In genomic region chr19:10654610-10655456, GRCh38 we compare ENCODE assay signal across 8 cellular contexts. TPM values are rescaled to one million over a fixed set of nuclear protein-coding genes. Genes with fewer than 3 reads are reported as not detected.
DNase-seq lines count a peak whose midpoint lies in the region; ATAC-seq, FAIRE-seq and TF ChIP-seq lines count a peak whose summit lies in the region.

No MANE protein-coding gene starts in this region.

- peak overlapping the region; percentile 87 to 90 for H3K4me3 Mint-ChIP-seq in CD14-positive monocyte
- peak overlapping the region; percentile 94 to 96 (median 95) for H3K4me3 Mint-ChIP-seq in T-cell

- TF ChIP-seq CTCF in CD14-positive monocyte (IDR thresholded peaks at IDR 0.05) (no peak), K562 (IDR thresholded peaks at IDR 0.05 in 2 of 3, conservative IDR thresholded peaks at IDR 0.05 in 1 of 3; ENCODE audit: insufficient read depth in 2 of 3, low read depth in 1 of 3, low read length in 3 of 3) (no peak), smooth muscle cell (IDR thresholded peaks at IDR 0.05; ENCODE audit: borderline replicate concordance, insufficient read depth, poor library complexity, severe bottlenecking) (no peak)

- H3K27me3 Mint-ChIP-seq in CD14-positive monocyte (ENCODE audit: low read depth in 3 of 3) (peaks cover 0 to 7% (median 1%) of the 10 kb centered on the region in 3 donors), T-cell (no peaks in the 10 kb centered on the region)

- in situ Hi-C loops in K562 (cut with MboI), result no loop called here

- peak overlapping the region; percentile 88 to 98 (median 98) for H3K27ac Mint-ChIP-seq in CD14-positive monocyte
- H3K27ac Mint-ChIP-seq in T-cell, result peak overlapping the region; percentile 55 to 97

- no peak for FAIRE-seq in K562 (lab: Jason Lieb, UNC)

- peaks cover 10% of the 10 kb centered on the region for H3F3A ChIP-seq in smooth muscle cell (ENCODE audit: low read depth)

- H3K4me1 Mint-ChIP-seq in CD14-positive monocyte, result peaks cover 40% of the 10 kb centered on the region
- H3K4me1 Mint-ChIP-seq in T-cell, result peaks cover 44 to 55% (median 54%) of the 10 kb centered on the region in 3 donors

- H2AFZ ChIP-seq in K562 (ENCODE audit: low read depth, low read length) (no peak overlapping the region), smooth muscle cell (ENCODE audit: low read depth) (no peak overlapping the region)

- POLR2A ChIA-PET in T-cell (lab: Charles Lee) (no interaction called here), K562 (lab: Yijun Ruan, JAX) (interaction anchor here (1.1 to 1.2 kb wide), 4 partner anchors 10 to 73 kb away, joined by 3 to 5 read pairs (median 4); partner anchors contain the start of gene DNM2)

- H3K36me3 ChIP-seq in K562 (ENCODE audit: control insufficient read depth, insufficient read depth, low read length) (peaks cover 49% of the 10 kb centered on the region), iPS-18a (ENCODE audit: control insufficient read depth, low read depth, low read length) (peaks cover 31% of the 10 kb centered on the region), smooth muscle cell (ENCODE audit: low read depth) (no peaks in the 10 kb centered on the region)

- intact Hi-C loops in CD14-positive monocyte (cut with micrococcal nuclease), result loop anchor here in 1 of 2 donors (5.0 kb wide), 1 partner anchor 88 kb away; the partner anchor contains the start of genes CDKN2D and KRI1
- intact Hi-C loops in K562 (cut with micrococcal nuclease), result loop anchor here (2.0 to 5.0 kb wide), 2 partner anchors 40 to 88 kb away; partner anchors contain the start of genes CDKN2D and KRI1

- H3K9me3 Mint-ChIP-seq in CD14-positive monocyte (peaks cover 0 to 2% (median 0%) of the 10 kb centered on the region in 7 donors), T-cell (no peaks in the 10 kb centered on the region)

- ATAC-seq in GM19438 (IDR thresholded peaks at IDR 0.05; ENCODE audit: low read depth, unreplicated experiment) (peak; percentile 8), T-cell (replicated peaks in 1 of 4) (peak; percentile 27 to 43 (median 36)), K562 (peak; percentile 59)

- WGBS in K562 (ENCODE audit: insufficient coverage, low coverage, missing lambda C conversion rate), result 0% methylated on average over 32 of the region's 73 CpGs
- under 1% methylated on average over 70 of the region's 73 CpGs for WGBS in smooth muscle cell (ENCODE audit: low lambda C conversion rate)

- peak overlapping the region; percentile 99 for H3K27ac ChIP-seq in K562 (ENCODE audit: extremely low read depth, low read depth, low read length)
- peak overlapping the region; percentile 94 for H3K27ac ChIP-seq in iPS-18a (ENCODE audit: low read length)
- H3K27ac ChIP-seq in smooth muscle cell (ENCODE audit: low read depth), result peak overlapping the region; percentile 99

- no peaks in the 10 kb centered on the region for H3K27me3 ChIP-seq in K562 (ENCODE audit: control insufficient read depth in 2 of 2, insufficient read depth in 2 of 2, low read length in 2 of 2)
- H3K27me3 ChIP-seq in iPS-18a (ENCODE audit: control insufficient read depth, insufficient read depth, low read length), result no peaks in the 10 kb centered on the region
- no peaks in the 10 kb centered on the region for H3K27me3 ChIP-seq in smooth muscle cell (ENCODE audit: low read depth)

- peaks cover 44% of the 10 kb centered on the region for H4K20me1 ChIP-seq in K562 (replicated peaks; ENCODE audit: control insufficient read depth, insufficient read depth, low read length)
- H4K20me1 ChIP-seq in smooth muscle cell (ENCODE audit: low read depth), result peaks cover 52% of the 10 kb centered on the region

- H3K4me1 ChIP-seq in K562 (replicated peaks in 1 of 2; ENCODE audit: control insufficient read depth in 2 of 2, insufficient read depth in 2 of 2, low read length in 2 of 2) (peaks cover 37 to 39% of the 10 kb centered on the region in 2 experiments; a peak in 4 of 5 replicates), iPS-18a (ENCODE audit: control insufficient read depth, low read depth, low read length) (no peaks in the 10 kb centered on the region), smooth muscle cell (ENCODE audit: low read depth) (peaks cover 24% of the 10 kb centered on the region)

- H3K9ac ChIP-seq in K562 (ENCODE audit: insufficient read depth in 1 of 2, low read depth in 2 of 2, low read length in 2 of 2) (peak overlapping the region; percentile 99), iPS-18a (ENCODE audit: low read length) (peak overlapping the region; percentile 100), smooth muscle cell (ENCODE audit: low read depth) (peak overlapping the region; percentile 99)

- peaks cover 3% of the 10 kb centered on the region for H3K9me1 ChIP-seq in K562 (ENCODE audit: control insufficient read depth, insufficient read depth, low read length)

- H3K4me2 ChIP-seq in K562 (ENCODE audit: insufficient read depth, low read length) (peak overlapping the region; percentile 94), smooth muscle cell (peak overlapping the region; percentile 82)

- peaks cover 7 to 13% of the 10 kb centered on the region in 2 donors for H3K36me3 Mint-ChIP-seq in CD14-positive monocyte
- H3K36me3 Mint-ChIP-seq in T-cell, result peaks cover 8% of the 10 kb centered on the region

- CTCF ChIA-PET in T-cell (lab: Charles Lee) (interaction anchor here in 1 of 2 donors (0.6 kb wide), 1 partner anchor 87 kb away, joined by 3 read pairs; no protein-coding TSS in a partner anchor), K562 (lab: Yijun Ruan, JAX; ENCODE audit: low intra/inter-chr PET ratio) (no interaction called here)

- H3K79me2 ChIP-seq in K562 (ENCODE audit: control insufficient read depth, insufficient read depth, low read length) (peaks cover 75% of the 10 kb centered on the region), smooth muscle cell (ENCODE audit: low read depth) (peaks cover 56% of the 10 kb centered on the region)

- TF ChIP-seq POLR2A in K562 (conservative IDR thresholded peaks at IDR 0.05), result peak; percentile 15; the same call in 1 of the 2 replicates

- H3K9me3 ChIP-seq in K562 (replicated peaks; ENCODE audit: control insufficient read depth, insufficient read depth, low read depth, low read length) (no peaks in the 10 kb centered on the region), iPS-18a (ENCODE audit: control insufficient read depth, low read depth, low read length) (no peaks in the 10 kb centered on the region), smooth muscle cell (replicated peaks; ENCODE audit: low read depth) (no peaks in the 10 kb centered on the region)

- BruUV-seq in K562 (replicated peaks; lab: Mats Ljungman, UMichigan), result no TSS peak

- no peak for TF ChIP-seq RAD21 in K562 (CRISPR knock-in tag; conservative IDR thresholded peaks at IDR 0.05 in 1 of 2, IDR thresholded peaks at IDR 0.05 in 1 of 2)

- no peak for TF ChIP-seq EP300 in K562 (IDR thresholded peaks at IDR 0.05; ENCODE audit: low read length)

- peak overlapping the region; percentile 99 for H3K4me3 ChIP-seq in Jurkat, Clone E6-1 (ENCODE audit: low read length)
- peak overlapping the region; percentile 90 for H3K4me3 ChIP-seq in K562
- H3K4me3 ChIP-seq in iPS-18a (ENCODE audit: low read length), result peak overlapping the region; percentile 96
- H3K4me3 ChIP-seq in smooth muscle cell, result peak overlapping the region; percentile 99

- DNase-seq in CD14-positive monocyte (ENCODE audit: low spot score), result no peak
- DNase-seq in Jurkat, Clone E6-1 (ENCODE audit: low read depth, low spot score), result peak; percentile 29
- peak in 25 of 34 experiments; percentile 7 to 69 (median 50) for DNase-seq in T-cell
- peak; percentile 77 to 96 (median 96) for DNase-seq in K562 (ENCODE audit: extremely low read depth in 1 of 4, low spot score in 3 of 4)
- peak; percentile 73 for DNase-seq in smooth muscle cell (lab: John Stamatoyannopoulos, UW; ENCODE audit: unreplicated experiment)
- DNase-seq in DMS114 treated with DMSO at 0.1 percent for 48 hours (lab: John Stamatoyannopoulos, UW; ENCODE audit: unreplicated experiment), result no peak

RNA-seq across cellular contexts. Expression of gene ILF3, which starts 0.7 kb away (rescaled TPM):
- polyA plus RNA-seq in CD14-positive monocyte, result 10 to 100 TPM; 34.4 to 48.1 TPM
- polyA plus RNA-seq in Jurkat, Clone E6-1 (2012; ENCODE audit: insufficient read depth, insufficient read length), result 398 TPM
- total RNA-seq in T-cell, result 100 to 1,000 TPM; 331 to 490 (median 370) TPM
- total RNA-seq in K562 (2011; cell fraction: chromatin; rRNA removed; ENCODE audit: low replicate concordance), result 430 and 677 TPM in 2 replicates
- total RNA-seq in K562 (2011; cell fraction: nucleolus; rRNA removed), result 329 and 377 TPM in 2 replicates
- 305 and 307 TPM in 2 replicates for total RNA-seq in K562 (2011; cell fraction: nucleoplasm; rRNA removed)
- total RNA-seq in K562 (2014; rRNA removed), result 141 and 169 TPM in 2 replicates
- 122 and 125 TPM in 2 replicates for total RNA-seq in K562 (2014; rRNA removed; fragmentation: Illumina TruSeq; extraction: Trizol)
- 179 and 183 TPM in 2 replicates for total RNA-seq in K562 (2015; rRNA removed; fragmentation: Illumina TruSeq; extraction: Trizol)
- total RNA-seq in K562 (2021), result 408 and 453 TPM in 2 replicates
- polyA plus RNA-seq in K562 (2011; rRNA removed), result 175 and 376 TPM in 2 replicates
- polyA plus RNA-seq in K562 (2011; cell fraction: cytosol; rRNA removed), result 127 and 144 TPM in 2 replicates
- polyA plus RNA-seq in K562 (2011; cell fraction: nucleus; rRNA removed), result 442 and 520 TPM in 2 replicates
- 205 and 346 TPM in 2 replicates for polyA plus RNA-seq in K562 (2012)
- polyA plus RNA-seq in K562 (2014; fragmentation: Illumina TruSeq; extraction: Trizol), result 342 and 395 TPM in 2 replicates
- polyA plus RNA-seq in K562 (2014; fragmentation: Nextera tagmentation; extraction: Ambion mirVana), result 10 to 100 TPM; 26.0 to 27.5 TPM
- polyA plus RNA-seq in K562 (2014; rRNA removed), result 231 and 240 TPM in 2 replicates
- 144 and 225 TPM in 2 replicates for polyA minus RNA-seq in K562 (2011; rRNA and poly(A)+ RNA removed)
- polyA minus RNA-seq in K562 (2011; cell fraction: cytosol; rRNA and poly(A)+ RNA removed), result 105 and 160 TPM in 2 replicates
- 106 and 132 TPM in 2 replicates for polyA minus RNA-seq in K562 (2011; cell fraction: nucleus; rRNA and poly(A)+ RNA removed)
- 78.0 and 125 TPM in 2 replicates for total RNA-seq in smooth muscle cell
- polyA plus RNA-seq in smooth muscle cell, result 108 and 118 TPM in 2 replicates

RNA-seq across cellular contexts. Expression of gene SLC44A2, which starts 29.5 kb away (rescaled TPM):
- polyA plus RNA-seq in CD14-positive monocyte (10 to 100 TPM; 43.5 to 95.9 TPM), K562 (2011; rRNA removed) (15.1 and 23.3 TPM in 2 replicates), K562 (2014; fragmentation: Illumina TruSeq; extraction: Trizol) (26.3 and 33.0 TPM in 2 replicates), K562 (2014; fragmentation: Nextera tagmentation; extraction: Ambion mirVana) (1 to 10 TPM; 1.1 to 2.3 TPM), K562 (2014; rRNA removed) (12.4 and 16.7 TPM in 2 replicates), smooth muscle cell (123 and 156 TPM in 2 replicates)
- 45.1 TPM for polyA plus RNA-seq in Jurkat, Clone E6-1 (2012; ENCODE audit: insufficient read depth, insufficient read length)
- total RNA-seq in T-cell (100 to 1,000 TPM; 204 to 228 (median 218) TPM), K562 (2014; rRNA removed) (6.8 and 14.4 TPM in 2 replicates), K562 (2014; rRNA removed; fragmentation: Illumina TruSeq; extraction: Trizol) (6.2 and 6.5 TPM in 2 replicates), K562 (2015; rRNA removed; fragmentation: Illumina TruSeq; extraction: Trizol) (8.0 and 8.1 TPM in 2 replicates), K562 (2021) (30.2 and 34.2 TPM in 2 replicates), smooth muscle cell (59.7 and 79.5 TPM in 2 replicates)
- total RNA-seq in K562 (2011; cell fraction: chromatin; rRNA removed; ENCODE audit: low replicate concordance), result 37.8 and 63.7 TPM in 2 replicates
- total RNA-seq in K562 (2011; cell fraction: nucleolus; rRNA removed), result 41.6 and 41.7 TPM in 2 replicates
- total RNA-seq in K562 (2011; cell fraction: nucleoplasm; rRNA removed), result 44.4 and 57.3 TPM in 2 replicates
- polyA plus RNA-seq in K562 (2011; cell fraction: cytosol; rRNA removed), result 22.5 and 26.7 TPM in 2 replicates
- 44.7 and 54.4 TPM in 2 replicates for polyA plus RNA-seq in K562 (2011; cell fraction: nucleus; rRNA removed)
- 29.6 and 49.8 TPM in 2 replicates for polyA plus RNA-seq in K562 (2012)
- 18.5 and 22.8 TPM in 2 replicates for polyA minus RNA-seq in K562 (2011; rRNA and poly(A)+ RNA removed)
- 18.0 and 33.3 TPM in 2 replicates for polyA minus RNA-seq in K562 (2011; cell fraction: cytosol; rRNA and poly(A)+ RNA removed)
- polyA minus RNA-seq in K562 (2011; cell fraction: nucleus; rRNA and poly(A)+ RNA removed), result 7.8 and 11.1 TPM in 2 replicates

RNA-seq across cellular contexts. Expression of gene QTRT1, which starts 46.4 kb away (rescaled TPM):
- polyA plus RNA-seq in CD14-positive monocyte, result 10 to 100 TPM in 1 of 2 donors, 1 to 10 TPM in 1; 9.9 to 12.3 TPM
- polyA plus RNA-seq in Jurkat, Clone E6-1 (2012; ENCODE audit: insufficient read depth, insufficient read length), result 58.6 TPM
- 10 to 100 TPM; 47.7 to 68.1 (median 55.1) TPM for total RNA-seq in T-cell
- 34.3 and 114 TPM in 2 replicates for total RNA-seq in K562 (2011; cell fraction: chromatin; rRNA removed; ENCODE audit: low replicate concordance)
- 106 TPM in 2 replicates for total RNA-seq in K562 (2011; cell fraction: nucleolus; rRNA removed)
- 68.0 and 71.0 TPM in 2 replicates for total RNA-seq in K562 (2011; cell fraction: nucleoplasm; rRNA removed)
- total RNA-seq in K562 (2014; rRNA removed), result 34.6 and 43.6 TPM in 2 replicates
- 7.1 and 10.4 TPM in 2 replicates for total RNA-seq in K562 (2014; rRNA removed; fragmentation: Illumina TruSeq; extraction: Trizol)
- 32.8 and 33.7 TPM in 2 replicates for total RNA-seq in K562 (2015; rRNA removed; fragmentation: Illumina TruSeq; extraction: Trizol)
- total RNA-seq in K562 (2021), result 63.5 and 63.6 TPM in 2 replicates
- 30.5 and 46.6 TPM in 2 replicates for polyA plus RNA-seq in K562 (2011; rRNA removed)
- 37.2 and 62.5 TPM in 2 replicates for polyA plus RNA-seq in K562 (2011; cell fraction: cytosol; rRNA removed)
- 188 and 308 TPM in 2 replicates for polyA plus RNA-seq in K562 (2011; cell fraction: nucleus; rRNA removed)
- 29.4 and 72.1 TPM in 2 replicates for polyA plus RNA-seq in K562 (2012)
- 19.3 and 44.0 TPM in 2 replicates for polyA plus RNA-seq in K562 (2014; fragmentation: Illumina TruSeq; extraction: Trizol)
- 1 to 10 TPM; 1.2 to 6.2 TPM for polyA plus RNA-seq in K562 (2014; fragmentation: Nextera tagmentation; extraction: Ambion mirVana)
- 65.5 and 77.8 TPM in 2 replicates for polyA plus RNA-seq in K562 (2014; rRNA removed)
- 6.0 and 7.7 TPM in 2 replicates for polyA minus RNA-seq in K562 (2011; rRNA and poly(A)+ RNA removed)
- 15.5 and 16.8 TPM in 2 replicates for polyA minus RNA-seq in K562 (2011; cell fraction: cytosol; rRNA and poly(A)+ RNA removed)
- polyA minus RNA-seq in K562 (2011; cell fraction: nucleus; rRNA and poly(A)+ RNA removed), result 19.0 and 26.1 TPM in 2 replicates
- 13.3 and 16.0 TPM in 2 replicates for total RNA-seq in smooth muscle cell
- polyA plus RNA-seq in smooth muscle cell, result 42.3 and 49.4 TPM in 2 replicates

Comparison
In these comparisons a context has a peak if more than half of its experiments do, and no peak if none do; other contexts are left out.
1. DNase-seq: peak in Jurkat, Clone E6-1 (single experiment), T-cell (25 of 34), K562 (4 of 4) and smooth muscle cell (single experiment); none in CD14-positive monocyte (single experiment) and DMS114 treated with DMSO at 0.1 percent for 48 hours (single experiment).
2. ATAC-seq: peak in every context shown above with its lines; median percentile 59 in K562; 36 in T-cell; 8 in GM19438.
3. Peak in every context shown above with its lines, with median percentiles within 50 percentile points of each other: H3K4me3 ChIP-seq, H3K27ac ChIP-seq and H3K9ac ChIP-seq.